37 cellular contexts compared by ENCODE assay signal in genomic region chr4:2995546-2996265, GRCh38.
"Had no signal": no experiment of that assay in that cellular context is flagged by ENCODE, and none has a peak within 500 bp of the region (broad histone marks: within the 10 kb centered on the region; RNA-seq: fewer than 3 reads in every experiment).

No MANE protein-coding gene starts in this region.

- H3K27me3 Mint-ChIP-seq: brain had no signal

- H3K9me3 Mint-ChIP-seq: activated CD4-positive, alpha-beta memory T cell treated with anti-CD3 and anti-CD28 coated beads, Interleukin-2, amount 10 ng/mL, durations not matched to agents 7 days and 5 days; activated naive CD4-positive, alpha-beta T cell treated with anti-CD3 and anti-CD28 coated beads, Interleukin-2, amount 10 ng/mL, durations not matched to agents 7 days and 5 days; activated naive CD8-positive, alpha-beta T cell treated with anti-CD3 and anti-CD28 coated beads, Interleukin-2, amount 50 U/mL, for 24 hours; brain had no signal

- ATAC-seq: activated CD8-positive, alpha-beta memory T cell treated with anti-CD3 and anti-CD28 coated beads, Interleukin-2, amount 10 ng/mL, durations not matched to agents 7 days and 5 days; activated naive CD8-positive, alpha-beta T cell treated with anti-CD3 and anti-CD28 coated beads, Interleukin-2, amount 50 U/mL, for 24 hours; Panc1; SK-N-SH treated with all-trans-retinoic acid at 6 μM for 48 hours had no signal

- H3K36me3 ChIP-seq: MG63, SJSA1, WERI-Rb-1 had no signal

- H3K27me3 ChIP-seq: MG63, SJSA1 had no signal

- H3K27ac ChIP-seq: SJSA1, WERI-Rb-1 had no signal

- H3K4me3 Mint-ChIP-seq: activated CD4-positive, alpha-beta memory T cell treated with anti-CD3 and anti-CD28 coated beads, Interleukin-2, amount 10 ng/mL, durations not matched to agents 7 days and 5 days; activated CD8-positive, alpha-beta memory T cell treated with anti-CD3 and anti-CD28 coated beads, Interleukin-2, amount 10 ng/mL, durations not matched to agents 7 days and 5 days; activated naive CD4-positive, alpha-beta T cell treated with anti-CD3 and anti-CD28 coated beads, Interleukin-2, amount 10 ng/mL, durations not matched to agents 7 days and 5 days; activated naive CD8-positive, alpha-beta T cell; activated naive CD8-positive, alpha-beta T cell treated with anti-CD3 and anti-CD28 coated beads, Interleukin-2, amount 50 U/mL, for 24 hours; brain had no signal

- H3K9me3 ChIP-seq: MG63, SJSA1 had no signal

- DNase-seq: activated CD4-positive, alpha-beta memory T cell treated with anti-CD3 and anti-CD28 coated beads, Interleukin-2, amount 10 ng/mL, durations not matched to agents 7 days and 5 days; activated CD4-positive, alpha-beta T cell treated with anti-CD3 and anti-CD28 coated beads for 1 hour; activated CD4-positive, alpha-beta T cell treated with anti-CD3 and anti-CD28 coated beads for 48 hours; activated CD4-positive, CD25-positive, alpha-beta regulatory T cell; activated CD8-positive, alpha-beta memory T cell treated with anti-CD3 and anti-CD28 coated beads for 24 hours; activated CD8-positive, alpha-beta memory T cell treated with anti-CD3 and anti-CD28 coated beads, Interleukin-2, amount 10 ng/mL, durations not matched to agents 7 days and 5 days; activated CD8-positive, alpha-beta memory T cell treated with anti-CD3 and anti-CD28 coated beads, Interleukin-2, amount 50 U/mL, for 48 hours; activated effector memory CD4-positive, alpha-beta T cell treated with Interleukin-2 at 50 U/mL for 16 hours; activated naive CD4-positive, alpha-beta T cell treated with anti-CD3 and anti-CD28 coated beads, Interleukin-2, amount 10 ng/mL, durations not matched to agents 7 days and 5 days; activated naive CD8-positive, alpha-beta T cell treated with anti-CD3 and anti-CD28 coated beads, Interleukin-2, amount 50 U/mL, for 24 hours; activated T-cell treated with anti-CD3 and anti-CD28 coated beads, Interleukin-2, amount 50 U/mL, for 48 hours; amniotic stem cell; aorta; caudate nucleus; cerebellar nuclear complex; Kasumi-1; KG1; MG63; NCI-H1048; NCI-H1436; NCI-H1694; NCI-H1930; NCI-H2081 treated with DMSO at 0.1 percent for 48 hours; NCI-H2171 treated with DMSO at 0.1 percent for 48 hours; NCI-H446 treated with DMSO at 0.1 percent for 48 hours; NCI-H524; RPMI8226; SHP77 treated with DMSO at 0.1 percent for 48 hours; T-helper 1 cell; T-helper 2 cell; T-helper 9 cell; WERI-Rb-1 had no signal

- H3K27ac Mint-ChIP-seq: activated CD4-positive, alpha-beta memory T cell treated with anti-CD3 and anti-CD28 coated beads, Interleukin-2, amount 10 ng/mL, durations not matched to agents 7 days and 5 days; activated CD8-positive, alpha-beta memory T cell treated with anti-CD3 and anti-CD28 coated beads, Interleukin-2, amount 10 ng/mL, durations not matched to agents 7 days and 5 days; activated naive CD4-positive, alpha-beta T cell treated with anti-CD3 and anti-CD28 coated beads, Interleukin-2, amount 10 ng/mL, durations not matched to agents 7 days and 5 days; activated naive CD8-positive, alpha-beta T cell; activated naive CD8-positive, alpha-beta T cell treated with anti-CD3 and anti-CD28 coated beads, Interleukin-2, amount 50 U/mL, for 24 hours; brain had no signal

- H3K36me3 Mint-ChIP-seq: activated CD8-positive, alpha-beta memory T cell treated with anti-CD3 and anti-CD28 coated beads, Interleukin-2, amount 10 ng/mL, durations not matched to agents 7 days and 5 days; activated naive CD4-positive, alpha-beta T cell treated with anti-CD3 and anti-CD28 coated beads, Interleukin-2, amount 10 ng/mL, durations not matched to agents 7 days and 5 days; activated naive CD8-positive, alpha-beta T cell had no signal

- H3K4me1 Mint-ChIP-seq: activated CD4-positive, alpha-beta memory T cell treated with anti-CD3 and anti-CD28 coated beads, Interleukin-2, amount 10 ng/mL, durations not matched to agents 7 days and 5 days; activated CD8-positive, alpha-beta memory T cell treated with anti-CD3 and anti-CD28 coated beads, Interleukin-2, amount 10 ng/mL, durations not matched to agents 7 days and 5 days; activated naive CD4-positive, alpha-beta T cell treated with anti-CD3 and anti-CD28 coated beads, Interleukin-2, amount 10 ng/mL, durations not matched to agents 7 days and 5 days; activated naive CD8-positive, alpha-beta T cell treated with anti-CD3 and anti-CD28 coated beads, Interleukin-2, amount 50 U/mL, for 24 hours; brain had no signal

- H3K4me1 ChIP-seq: SJSA1 had no signal

- H3K4me3 ChIP-seq: MG63, SJSA1 had no signal
